Comparison of ENCODE assay signal across 21 cellular contexts in the genomic region with DNA sequence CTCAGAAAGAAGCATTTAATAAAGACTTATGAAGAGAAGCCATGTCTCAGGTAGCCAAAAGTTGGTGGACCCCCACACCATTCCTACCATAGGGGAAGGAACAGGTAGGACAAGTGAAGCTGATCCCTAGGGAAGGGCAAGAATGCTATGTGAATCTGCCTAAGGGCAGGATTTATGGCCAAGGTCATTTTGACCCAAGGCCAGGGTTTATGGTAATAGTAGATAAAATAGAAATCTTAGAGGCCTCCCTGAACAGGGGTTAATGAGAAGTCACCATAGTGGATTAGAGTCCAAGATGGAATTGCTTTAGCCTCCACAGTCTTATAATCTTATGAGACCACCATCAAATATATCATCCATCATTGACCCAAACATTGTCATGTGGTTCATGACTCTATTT. TPM values are rescaled to one million over a fixed set of nuclear protein-coding genes. Genes with fewer than 3 reads are reported as not detected.
A peak's percentile ranks its signal among the peaks of the same experiment; 100 is the strongest.
DNase-seq lines count a peak whose midpoint lies in the region; ATAC-seq, FAIRE-seq and TF ChIP-seq lines count a peak whose summit lies in the region.
"Had no signal": no experiment of that assay in that cellular context is flagged by ENCODE, and none has a peak within 500 bp of the region (broad histone marks: within the 10 kb centered on the region; RNA-seq: fewer than 3 reads in every experiment).

No MANE protein-coding gene starts in this region.

- no peak for ATAC-seq in GM19467 (IDR thresholded peaks at IDR 0.05; ENCODE audit: unreplicated experiment)
- ATAC-seq: HCT116 had no signal

- POLR2A ChIA-PET in H1 (lab: Charles Lee; ENCODE audit: partially characterized antibody): interaction anchor here (0.9 kb wide), 1 partner anchor 83 kb away, joined by 3 read pairs; no protein-coding TSS in a partner anchor

- no peak overlapping the region for H3K56ac ChIP-seq in H1 (replicated peaks; ENCODE audit: insufficient read length, low read depth, low read length)

- H3K27me3 ChIP-seq in H1 (replicated peaks in 1 of 4; ENCODE audit: control insufficient read depth in 3 of 4, extremely low read depth in 1 of 4, insufficient read depth in 3 of 4, low read length in 3 of 4) (no peaks in the 10 kb centered on the region), neuronal stem cell (ENCODE audit: control insufficient read depth in 3 of 3, insufficient read depth in 3 of 3, low read depth in 1 of 3, low read length in 3 of 3) (no peaks in the 10 kb centered on the region)
- H3K27me3 ChIP-seq: BLaER1 treated with 17β-estradiol and CSF1 and Interleukin-3, amounts not matched to agents 10 nM and 100 nM had no signal

- CTCF ChIA-PET in H1 (lab: Charles Lee; ENCODE audit: partially characterized antibody): interaction anchor here (0.9 to 1.6 kb wide), 2 partner anchors 16 to 198 kb away, joined by 4 to 8 read pairs; no protein-coding TSS in a partner anchor

- H2AFZ ChIP-seq in H1 (ENCODE audit: low read length) (no peak overlapping the region), neuronal stem cell (ENCODE audit: low read length) (no peak overlapping the region)
- H2AFZ ChIP-seq: PC-9 had no signal

- no peak for DNase-seq in T-helper 2 cell treated with Interferon-gamma antibody and Interleukin-4, amounts not matched to agents 5 μg/mL and 100 μg/mL, for 36 hours (ENCODE audit: low spot score)
- no peak for DNase-seq in T-helper 2 cell
- peak; percentile 41 for DNase-seq in OCI-M1 (lab: John Stamatoyannopoulos, UW)
- no peak for DNase-seq in H1 (ENCODE audit: low read depth in 1 of 2, low spot score in 2 of 2)
- no peak for DNase-seq in neuronal stem cell (ENCODE audit: low spot score)
- DNase-seq in NCI-H2227 (lab: John Stamatoyannopoulos, UW; ENCODE audit: unreplicated experiment): no peak
- DNase-seq in COLO829 (ENCODE audit: low spot score): no peak
- DNase-seq: Calu3, DMS79, NCI-H1092, NCI-H2107, NCI-H345, NCI-H748 treated with DMSO at 0.1 percent for 48 hours, PC-9 had no signal

- no peak for TF ChIP-seq CTCF in H1 (IDR thresholded peaks at IDR 0.05; ENCODE audit: control extremely low read depth in 1 of 3, insufficient read depth in 1 of 3, low read depth in 1 of 3, low read length in 3 of 3)

- peaks cover 32% of the 10 kb centered on the region for H3K36me3 Mint-ChIP-seq in T-helper 2 cell treated with Interferon-gamma antibody and Interleukin-4, amounts not matched to agents 5 μg/mL and 100 μg/mL, for 36 hours (ENCODE audit: low read depth)

- no peaks in the 10 kb centered on the region for H3K27me3 Mint-ChIP-seq in T-helper 2 cell treated with Interferon-gamma antibody and Interleukin-4, amounts not matched to agents 5 μg/mL and 100 μg/mL, for 36 hours (ENCODE audit: low read depth)

- H2BK15ac ChIP-seq in H1 (ENCODE audit: low read length) (no peak overlapping the region), neuronal stem cell (ENCODE audit: low read length) (no peak overlapping the region)

- no peak overlapping the region for H4K5ac ChIP-seq in H1 (ENCODE audit: insufficient read length, low read depth, low read length)

- H3K4me1 ChIP-seq in H1 (replicated peaks in 1 of 4; ENCODE audit: control insufficient read depth in 3 of 4, insufficient read depth in 4 of 4, low read length in 3 of 4): no peaks in the 10 kb centered on the region; a peak in 1 of 7 replicates
- H3K4me1 ChIP-seq in neuronal stem cell (ENCODE audit: control insufficient read depth in 2 of 2, insufficient read depth in 1 of 2, low read depth in 1 of 2, low read length in 2 of 2): no peaks in the 10 kb centered on the region

- H2BK5ac ChIP-seq in H1 (ENCODE audit: low read depth, low read length) (peak overlapping the region; percentile 82; the same call in 1 of the 2 replicates), neuronal stem cell (ENCODE audit: low read length) (peak overlapping the region; percentile 6)

- H4K91ac ChIP-seq in H1 (replicated peaks; ENCODE audit: insufficient read length, low read length) (peak overlapping the region; percentile 99), neuronal stem cell (ENCODE audit: low read depth, low read length, poor library complexity) (no peak overlapping the region)

- no peak for TF ChIP-seq POLR2A in H1 (IDR thresholded peaks at IDR 0.05; ENCODE audit: control extremely low read depth in 1 of 2, low read depth in 2 of 2, low read length in 2 of 2)

- H3K23me2 ChIP-seq in H1 (ENCODE audit: low read depth, low read length): peaks cover 2% of the 10 kb centered on the region; the same call in 1 of the 2 replicates

- H3K4ac ChIP-seq in H1 (replicated peaks; ENCODE audit: insufficient read length, low read depth, low read length) (no peak overlapping the region), neuronal stem cell (ENCODE audit: low read length) (no peak overlapping the region)

- no peaks in the 10 kb centered on the region for H4K20me1 ChIP-seq in H1 (replicated peaks in 1 of 2; ENCODE audit: control insufficient read depth in 1 of 2, insufficient read depth in 2 of 2, low read length in 2 of 2)
- H4K20me1 ChIP-seq: BLaER1 treated with 17β-estradiol and CSF1 and Interleukin-3, amounts not matched to agents 10 nM and 100 nM had no signal

- H3K79me1 ChIP-seq in H1 (ENCODE audit: low read depth, low read length) (no peaks in the 10 kb centered on the region), neuronal stem cell (ENCODE audit: low read depth, low read length) (no peaks in the 10 kb centered on the region)

- FAIRE-seq in H1 (lab: Jason Lieb, UNC): no peak
- FAIRE-seq: G401.6, GM12891, HTR-8/SVneo had no signal

- no peak overlapping the region for H3K23ac ChIP-seq in H1 (ENCODE audit: insufficient read length)
- H3K23ac ChIP-seq in neuronal stem cell (ENCODE audit: low read depth, low read length, poor library complexity): no peak overlapping the region

- no peaks in the 10 kb centered on the region for H3K79me2 ChIP-seq in H1 (ENCODE audit: control insufficient read depth in 1 of 2, insufficient read depth in 2 of 2, low read length in 2 of 2)

- TF ChIP-seq RAD21 in H1 (IDR thresholded peaks at IDR 0.05 in 1 of 2, conservative IDR thresholded peaks at IDR 0.05 in 1 of 2; ENCODE audit: low read depth in 2 of 2, low read length in 2 of 2): no peak

- no peak overlapping the region for H3K27ac ChIP-seq in H1 (ENCODE audit: low read depth, low read length)
- no peak overlapping the region for H3K27ac ChIP-seq in neuronal stem cell (replicated peaks; ENCODE audit: low read length)
- H3K27ac ChIP-seq: 22Rv1; BLaER1 treated with 17β-estradiol and CSF1 and Interleukin-3, amounts not matched to agents 10 nM and 100 nM; PC-9 had no signal

- H3K27ac Mint-ChIP-seq in T-helper 2 cell treated with Interferon-gamma antibody and Interleukin-4, amounts not matched to agents 5 μg/mL and 100 μg/mL, for 36 hours: peak overlapping the region; percentile 95

- H2BK12ac ChIP-seq in H1 (ENCODE audit: low read depth, low read length) (peak overlapping the region; percentile 68; the same call in 1 of the 2 replicates), neuronal stem cell (ENCODE audit: low read length) (no peak overlapping the region)

- no peak overlapping the region for H3K4me3 Mint-ChIP-seq in T-helper 2 cell treated with Interferon-gamma antibody and Interleukin-4, amounts not matched to agents 5 μg/mL and 100 μg/mL, for 36 hours

- peaks cover 38% of the 10 kb centered on the region for H3K4me1 Mint-ChIP-seq in T-helper 2 cell treated with Interferon-gamma antibody and Interleukin-4, amounts not matched to agents 5 μg/mL and 100 μg/mL, for 36 hours (ENCODE audit: low read depth)

- H3K4me3 ChIP-seq in H1 (ENCODE audit: extremely low read depth in 1 of 4, insufficient read depth in 2 of 4, low read depth in 3 of 4, low read length in 4 of 4) (no peak overlapping the region), neuronal stem cell (ENCODE audit: low read length in 2 of 2) (no peak overlapping the region)
- H3K4me3 ChIP-seq: BLaER1 treated with 17β-estradiol and CSF1 and Interleukin-3, amounts not matched to agents 10 nM and 100 nM; PC-9 had no signal

- H3K14ac ChIP-seq in H1 (ENCODE audit: insufficient read length) (no peak overlapping the region), neuronal stem cell (ENCODE audit: low read length) (no peak overlapping the region)

- H2BK20ac ChIP-seq in H1 (ENCODE audit: low read length): no peak overlapping the region

- H3K4me2 ChIP-seq in H1 (ENCODE audit: insufficient read depth in 1 of 2, low read depth in 2 of 2, low read length in 2 of 2): no peak overlapping the region
- H3K4me2 ChIP-seq in neuronal stem cell (ENCODE audit: insufficient read depth, low read length, poor library complexity, severe bottlenecking): no peak overlapping the region
- H3K4me2 ChIP-seq: PC-9 had no signal

- H3K18ac ChIP-seq in H1 (ENCODE audit: extremely low read depth, low read length) (no peak overlapping the region; the same call in 1 of the 2 replicates), neuronal stem cell (ENCODE audit: low read length) (no peak overlapping the region)

- TF ChIP-seq EP300 in H1 (IDR thresholded peaks at IDR 0.05; ENCODE audit: borderline replicate concordance in 1 of 2, low read depth in 2 of 2, low read length in 2 of 2): no peak

- H3K9ac ChIP-seq in H1 (replicated peaks in 1 of 4; ENCODE audit: extremely low read depth in 1 of 4, low read depth in 3 of 4, low read length in 3 of 4): no peak overlapping the region
- no peak overlapping the region for H3K9ac ChIP-seq in neuronal stem cell (ENCODE audit: low read depth, low read length, poor library complexity)
- H3K9ac ChIP-seq: BLaER1 treated with 17β-estradiol and CSF1 and Interleukin-3, amounts not matched to agents 10 nM and 100 nM had no signal

- H2AK5ac ChIP-seq in H1 (ENCODE audit: low read depth, low read length): 0 out of 2 replicates have a peak overlapping the region, but pooled peaks have one; percentile 65
- no peak overlapping the region for H2AK5ac ChIP-seq in neuronal stem cell (ENCODE audit: low read depth, low read length)

- H4K8ac ChIP-seq in H1 (ENCODE audit: extremely low read depth, insufficient read depth, low read length) (no peak overlapping the region), neuronal stem cell (ENCODE audit: low read depth, low read length) (no peak overlapping the region)

- H3K36me3 ChIP-seq in H1 (ENCODE audit: control insufficient read depth in 2 of 4, insufficient read depth in 4 of 4, low read length in 3 of 4) (no peaks in the 10 kb centered on the region), neuronal stem cell (replicated peaks in 1 of 2; ENCODE audit: control insufficient read depth in 2 of 2, insufficient read depth in 2 of 2, low read length in 2 of 2) (no peaks in the 10 kb centered on the region)

- H2BK120ac ChIP-seq in H1 (replicated peaks; ENCODE audit: low read depth, low read length) (peak overlapping the region; percentile 95), neuronal stem cell (ENCODE audit: low read depth, low read length) (no peak overlapping the region)

- H3K9me3 Mint-ChIP-seq in T-helper 2 cell treated with Interferon-gamma antibody and Interleukin-4, amounts not matched to agents 5 μg/mL and 100 μg/mL, for 36 hours: peaks cover 26% of the 10 kb centered on the region

- H3K9me3 ChIP-seq in H1 (ENCODE audit: insufficient read depth in 2 of 2, low read depth in 1 of 2, low read length in 1 of 2) (peaks cover 3 to 6% of the 10 kb centered on the region in 2 experiments; a peak in 2 of 4 replicates), neuronal stem cell (replicated peaks in 1 of 2; ENCODE audit: control insufficient read depth in 2 of 2, insufficient read depth in 1 of 2, low read depth in 1 of 2, low read length in 2 of 2) (peaks cover 13% of the 10 kb centered on the region in 2 donors)

RNA-seq across cellular contexts. Expression of gene UBE2F, which starts 26.0 kb away (rescaled TPM):
- total RNA-seq in H1 (2021; fragmentation: NEBNext Ultra II Directional; extraction: Animal tissue kit (Norgen Biotek cat#: 25700)): 59.8 and 61.9 TPM in 2 replicates
- polyA plus RNA-seq in H1 (2011; rRNA removed): 43.3 and 48.4 TPM in 2 replicates
- polyA plus RNA-seq in H1 (2011; cell fraction: cytosol; rRNA removed): 53.0 TPM
- 14.5 TPM for polyA plus RNA-seq in H1 (2011; cell fraction: nucleus; rRNA removed)
- 49.4 to 67.6 TPM (median 53.8 TPM) in 4 replicates for polyA plus RNA-seq in H1 (2012, experiment 1 of 2)
- polyA plus RNA-seq in H1 (2012, experiment 2 of 2): 27.7 TPM
- polyA plus RNA-seq in H1 (2013, experiment 1 of 2): 37.6 TPM
- polyA plus RNA-seq in H1 (2013, experiment 2 of 2): 39.2 TPM
- 15.2 and 25.1 TPM in 2 replicates for polyA minus RNA-seq in H1 (2011; rRNA and poly(A)+ RNA removed)
- polyA minus RNA-seq in H1 (2011; cell fraction: cytosol; rRNA and poly(A)+ RNA removed): 26.3 TPM
- 26.5 TPM for polyA minus RNA-seq in H1 (2011; cell fraction: nucleus; rRNA and poly(A)+ RNA removed)
- 35.5 TPM for polyA plus RNA-seq in neuronal stem cell (2013, experiment 1 of 2)
- 36.1 TPM for polyA plus RNA-seq in neuronal stem cell (2013, experiment 2 of 2)
